13 cellular contexts compared by ENCODE assay signal in genomic region chr5:132116909-132117621, GRCh38. TPM values are rescaled to one million over a fixed set of nuclear protein-coding genes. Genes with fewer than 3 reads are reported as not detected.
DNase-seq lines count a peak whose midpoint lies in the region; ATAC-seq lines count a peak whose summit lies in the region.
"Not testable (repeated sequence)": the region's sequence is repeated elsewhere in the genome, so short reads cannot be mapped to it uniquely, and the experiment has no call there.
"Had no signal": no experiment of that assay in that cellular context is flagged by ENCODE, and none has a peak within 500 bp of the region (broad histone marks: within the 10 kb centered on the region; RNA-seq: fewer than 3 reads in every experiment).

No MANE protein-coding gene starts in this region.

- CTCF ChIA-PET in activated CD4-positive, alpha-beta memory T cell treated with anti-CD3 and anti-CD28 coated beads, Interleukin-2, amount 10 ng/mL, durations not matched to agents 7 days and 5 days (lab: Charles Lee) = interaction anchor here (0.7 to 1.4 kb wide), 4 partner anchors 13 to 73 kb away, joined by 3 to 4 read pairs (median 4); no protein-coding TSS in a partner anchor

- H3K27me3 Mint-ChIP-seq in T-helper 1 cell treated with Interleukin-12 subunit alpha and Interleukin-12 subunit beta and Interleukin-4 antibody, amounts not matched to agents 30 μg/mL and 1 μg/mL, for 36 hours (ENCODE audit: low read depth); activated CD4-positive, alpha-beta memory T cell treated with anti-CD3 and anti-CD28 coated beads, Interleukin-2, amount 10 ng/mL, durations not matched to agents 7 days and 5 days; activated naive CD8-positive, alpha-beta T cell treated with anti-CD3 and anti-CD28 coated beads, Interleukin-2, amount 10 ng/mL, durations not matched to agents 7 days and 5 days; immature natural killer cell (ENCODE audit: low read depth in 3 of 3): not testable (repeated sequence)

- POLR2A ChIA-PET in activated CD4-positive, alpha-beta memory T cell treated with anti-CD3 and anti-CD28 coated beads, Interleukin-2, amount 10 ng/mL, durations not matched to agents 7 days and 5 days (lab: Charles Lee) = interaction anchor here (1.2 to 2.4 kb wide), 2 partner anchors 12 to 14 kb away, joined by 5 to 9 read pairs; no protein-coding TSS in a partner anchor
- POLR2A ChIA-PET in activated naive CD8-positive, alpha-beta T cell treated with anti-CD3 and anti-CD28 coated beads, Interleukin-2, amount 10 ng/mL, durations not matched to agents 7 days and 5 days (lab: Charles Lee) = not testable (repeated sequence)

- peak overlapping the region; percentile 17 for H3K27ac Mint-ChIP-seq in T-helper 1 cell treated with Interleukin-12 subunit alpha and Interleukin-12 subunit beta and Interleukin-4 antibody, amounts not matched to agents 30 μg/mL and 1 μg/mL, for 36 hours
- H3K27ac Mint-ChIP-seq in activated CD4-positive, alpha-beta memory T cell treated with anti-CD3 and anti-CD28 coated beads, Interleukin-2, amount 10 ng/mL, durations not matched to agents 7 days and 5 days = peak overlapping the region; percentile 33
- peak overlapping the region; percentile 55 for H3K27ac Mint-ChIP-seq in activated naive CD8-positive, alpha-beta T cell treated with anti-CD3 and anti-CD28 coated beads, Interleukin-2, amount 10 ng/mL, durations not matched to agents 7 days and 5 days
- not testable (repeated sequence) for H3K27ac Mint-ChIP-seq in immature natural killer cell

- ATAC-seq in activated naive CD8-positive, alpha-beta T cell treated with anti-CD3 and anti-CD28 coated beads, Interleukin-2, amount 10 ng/mL, durations not matched to agents 7 days and 5 days (ENCODE audit: low read depth) = not testable (repeated sequence)

- H3K9me3 Mint-ChIP-seq in T-helper 1 cell treated with Interleukin-12 subunit alpha and Interleukin-12 subunit beta and Interleukin-4 antibody, amounts not matched to agents 30 μg/mL and 1 μg/mL, for 36 hours = peaks cover 35% of the 10 kb centered on the region
- not testable (repeated sequence) for H3K9me3 Mint-ChIP-seq in activated CD4-positive, alpha-beta memory T cell treated with anti-CD3 and anti-CD28 coated beads, Interleukin-2, amount 10 ng/mL, durations not matched to agents 7 days and 5 days; activated naive CD8-positive, alpha-beta T cell treated with anti-CD3 and anti-CD28 coated beads, Interleukin-2, amount 10 ng/mL, durations not matched to agents 7 days and 5 days; immature natural killer cell

- peaks cover 31% of the 10 kb centered on the region for H3K36me3 Mint-ChIP-seq in T-helper 1 cell treated with Interleukin-12 subunit alpha and Interleukin-12 subunit beta and Interleukin-4 antibody, amounts not matched to agents 30 μg/mL and 1 μg/mL, for 36 hours (ENCODE audit: low read depth)
- H3K36me3 Mint-ChIP-seq in activated CD4-positive, alpha-beta memory T cell treated with anti-CD3 and anti-CD28 coated beads, Interleukin-2, amount 10 ng/mL, durations not matched to agents 7 days and 5 days (ENCODE audit: low read depth) = peaks cover 14% of the 10 kb centered on the region
- not testable (repeated sequence) for H3K36me3 Mint-ChIP-seq in activated naive CD8-positive, alpha-beta T cell treated with anti-CD3 and anti-CD28 coated beads, Interleukin-2, amount 10 ng/mL, durations not matched to agents 7 days and 5 days; immature natural killer cell

- H3K4me1 Mint-ChIP-seq in T-helper 1 cell treated with Interleukin-12 subunit alpha and Interleukin-12 subunit beta and Interleukin-4 antibody, amounts not matched to agents 30 μg/mL and 1 μg/mL, for 36 hours (ENCODE audit: low read depth) = peaks cover 41% of the 10 kb centered on the region
- peaks cover 52% of the 10 kb centered on the region for H3K4me1 Mint-ChIP-seq in activated CD4-positive, alpha-beta memory T cell treated with anti-CD3 and anti-CD28 coated beads, Interleukin-2, amount 10 ng/mL, durations not matched to agents 7 days and 5 days
- H3K4me1 Mint-ChIP-seq in activated naive CD8-positive, alpha-beta T cell treated with anti-CD3 and anti-CD28 coated beads, Interleukin-2, amount 10 ng/mL, durations not matched to agents 7 days and 5 days = peaks cover 31% of the 10 kb centered on the region
- H3K4me1 Mint-ChIP-seq in immature natural killer cell = peaks cover 0 to 36% of the 10 kb centered on the region in 2 donors

- DNase-seq in DMS153 (lab: John Stamatoyannopoulos, UW) = peak; percentile 3
- DNase-seq in HT-29 (ENCODE audit: low spot score) = peak; percentile 26
- DNase-seq in NCI-H510A treated with DMSO at 0.1 percent for 48 hours (lab: John Stamatoyannopoulos, UW) = peak; percentile 2
- peak; percentile 52 for DNase-seq in activated CD4-positive, alpha-beta memory T cell treated with anti-CD3 and anti-CD28 coated beads, Interleukin-2, amount 10 ng/mL, durations not matched to agents 7 days and 5 days
- peak; percentile 56 for DNase-seq in activated naive CD8-positive, alpha-beta T cell treated with anti-CD3 and anti-CD28 coated beads, Interleukin-2, amount 10 ng/mL, durations not matched to agents 7 days and 5 days
- DNase-seq in immature natural killer cell = not testable (repeated sequence)

- not testable (repeated sequence) for H3K4me3 Mint-ChIP-seq in T-helper 1 cell treated with Interleukin-12 subunit alpha and Interleukin-12 subunit beta and Interleukin-4 antibody, amounts not matched to agents 30 μg/mL and 1 μg/mL, for 36 hours; activated CD4-positive, alpha-beta memory T cell treated with anti-CD3 and anti-CD28 coated beads, Interleukin-2, amount 10 ng/mL, durations not matched to agents 7 days and 5 days
- peak overlapping the region; percentile 33 for H3K4me3 Mint-ChIP-seq in activated naive CD8-positive, alpha-beta T cell treated with anti-CD3 and anti-CD28 coated beads, Interleukin-2, amount 10 ng/mL, durations not matched to agents 7 days and 5 days
- H3K4me3 Mint-ChIP-seq in immature natural killer cell = peak overlapping the region in 3 of 5 donors; percentile 5 to 28 (median 15)

RNA-seq across cellular contexts. Expression of gene CSF2, which starts 43.5 kb away (rescaled TPM):
- total RNA-seq in HT-29 (2014; rRNA removed; shearing (Covaris generic)) = 1.8 and 3.4 TPM in 2 replicates
- total RNA-seq in activated CD4-positive, alpha-beta memory T cell treated with anti-CD3 and anti-CD28 coated beads, Interleukin-2, amount 10 ng/mL, durations not matched to agents 7 days and 5 days = 10 to 100 TPM; 30.8 to 32.7 TPM
- 1 to 10 TPM; 1.1 to 1.4 TPM for total RNA-seq in activated naive CD8-positive, alpha-beta T cell treated with anti-CD3 and anti-CD28 coated beads, Interleukin-2, amount 10 ng/mL, durations not matched to agents 7 days and 5 days
- under 1 TPM in 2 of 3 donors, not detected in 1; 0.43 to 0.86 TPM for polyA plus RNA-seq in immature natural killer cell
- total RNA-seq: HT1080, LHCN-M2, NCI-H460 had no signal
- polyA plus RNA-seq: A549, BJ had no signal

RNA-seq across cellular contexts. Expression of gene IL3, which starts 56.6 kb away (rescaled TPM):
- not detected in 2 replicates for total RNA-seq in HT-29 (2014; rRNA removed; shearing (Covaris generic))
- total RNA-seq in activated CD4-positive, alpha-beta memory T cell treated with anti-CD3 and anti-CD28 coated beads, Interleukin-2, amount 10 ng/mL, durations not matched to agents 7 days and 5 days = 1 to 10 TPM; 1.4 to 1.6 TPM
- total RNA-seq in activated naive CD8-positive, alpha-beta T cell treated with anti-CD3 and anti-CD28 coated beads, Interleukin-2, amount 10 ng/mL, durations not matched to agents 7 days and 5 days = not detected
- under 1 TPM in 1 of 3 donors, not detected in 2; 0.20 TPM for polyA plus RNA-seq in immature natural killer cell
- total RNA-seq: HT1080, LHCN-M2, NCI-H460, PC-3 had no signal
- polyA plus RNA-seq: A549, BJ had no signal
